20 cellular contexts compared by ENCODE assay signal in the genomic region with DNA sequence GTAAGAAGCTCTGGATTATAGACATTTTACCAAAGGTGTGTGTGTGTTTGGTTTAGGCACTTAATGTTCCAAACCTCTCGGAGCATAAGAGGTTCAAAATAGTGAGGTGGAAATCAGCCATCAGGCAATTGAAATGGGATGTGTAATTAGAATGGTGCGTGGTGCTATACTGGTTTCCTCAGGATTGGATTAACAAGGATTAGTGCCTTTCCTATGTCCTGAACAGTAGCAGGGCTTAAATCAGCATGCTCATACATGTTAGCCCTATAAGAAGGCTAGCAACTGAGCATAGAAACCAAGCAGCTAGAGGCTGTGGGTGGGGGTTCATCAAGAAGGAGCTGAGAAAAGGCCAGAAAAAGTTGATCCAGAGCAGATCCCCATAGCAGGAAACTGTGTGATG.
"Had no signal": no experiment of that assay in that cellular context is flagged by ENCODE, and none has a peak within 500 bp of the region (broad histone marks: within the 10 kb centered on the region; RNA-seq: fewer than 3 reads in every experiment).

No MANE protein-coding gene starts in this region.

- DNase-seq: activated CD4-positive, alpha-beta T cell treated with anti-CD3 and anti-CD28 coated beads, Interleukin-2, amount 10 ng/mL, durations not matched to agents 24 days and 14 days; activated CD8-positive, alpha-beta memory T cell treated with anti-CD3 and anti-CD28 coated beads, Interleukin-2, amount 10 ng/mL, durations not matched to agents 7 days and 5 days; activated CD8-positive, alpha-beta T cell treated with anti-CD3 and anti-CD28 coated beads for 36 hours; activated gamma-delta T cell treated with Interleukin-2 at 50 U/mL for 16 hours; aorta; central memory CD4-positive, alpha-beta T cell; effector memory CD4-positive, alpha-beta T cell; gastrocnemius medialis; hippocampal formation; kidney glomerular epithelial cell; left ventricle myocardium inferior; nephron progenitor cell; nucleus accumbens; posterior cingulate gyrus; stimulated activated CD4-positive, alpha-beta T cell treated with anti-CD3 and anti-CD28 coated beads, Interleukin-2, amount 100 ng/mL, for 48 hours; stimulated activated CD8-positive, alpha-beta memory T cell treated with anti-CD3 and anti-CD28 coated beads, Interleukin-4, amount 100 ng/mL, for 48 hours; stimulated activated naive B cell treated with anti-CD40 and anti-IgM and Interleukin-4, amounts not matched to agents 10 μg/mL and 1 μg/mL and 100 μg/mL, for 72 hours; transverse colon had no signal

- H3K27ac ChIP-seq: gastrocnemius medialis, transverse colon had no signal

- H3K36me3 ChIP-seq: esophagus muscularis mucosa, gastrocnemius medialis, left ventricle myocardium inferior, transverse colon had no signal

- H3K4me3 ChIP-seq: esophagus muscularis mucosa, gastrocnemius medialis, left ventricle myocardium inferior, transverse colon had no signal

- H3K27me3 ChIP-seq: esophagus muscularis mucosa, gastrocnemius medialis, transverse colon had no signal

- H3K4me1 ChIP-seq: transverse colon had no signal

- H3K9me3 ChIP-seq: esophagus muscularis mucosa, gastrocnemius medialis, left ventricle myocardium inferior, transverse colon had no signal

- ATAC-seq: activated CD4-positive, CD25-positive, alpha-beta regulatory T cell treated with anti-CD3 and anti-CD28 coated beads, Interleukin-2, amount 50 U/mL, for 24 hours; activated CD8-positive, alpha-beta memory T cell treated with anti-CD3 and anti-CD28 coated beads, Interleukin-2, amount 10 ng/mL, durations not matched to agents 7 days and 5 days; activated CD8-positive, alpha-beta T cell treated with anti-CD3 and anti-CD28 coated beads for 36 hours; gastrocnemius medialis; stimulated activated naive B cell treated with anti-CD40 and anti-IgM and Interleukin-4, amounts not matched to agents 10 μg/mL and 1 μg/mL and 100 μg/mL, for 72 hours had no signal
